ENCODE assay signal across 1 cellular context in genomic region chr6:134168580-134169223, GRCh38.
TF ChIP-seq lines count a peak whose summit lies in the region.

No MANE protein-coding gene starts in this region.

TF ChIP-seq in SK-N-SH treated with all-trans-retinoic acid at 6 μM for 48 hours, 23 proteins besides CTCF, POLR2A, EP300 and RAD21 (continued from another document):
- 0 out of 2 replicates have a peak, but pooled peaks have one; percentile 68 for TF ChIP-seq GLIS3 (CRISPR knock-in tag; IDR thresholded peaks at IDR 0.05)
